8 cellular contexts compared by ENCODE assay signal in the genomic region with DNA sequence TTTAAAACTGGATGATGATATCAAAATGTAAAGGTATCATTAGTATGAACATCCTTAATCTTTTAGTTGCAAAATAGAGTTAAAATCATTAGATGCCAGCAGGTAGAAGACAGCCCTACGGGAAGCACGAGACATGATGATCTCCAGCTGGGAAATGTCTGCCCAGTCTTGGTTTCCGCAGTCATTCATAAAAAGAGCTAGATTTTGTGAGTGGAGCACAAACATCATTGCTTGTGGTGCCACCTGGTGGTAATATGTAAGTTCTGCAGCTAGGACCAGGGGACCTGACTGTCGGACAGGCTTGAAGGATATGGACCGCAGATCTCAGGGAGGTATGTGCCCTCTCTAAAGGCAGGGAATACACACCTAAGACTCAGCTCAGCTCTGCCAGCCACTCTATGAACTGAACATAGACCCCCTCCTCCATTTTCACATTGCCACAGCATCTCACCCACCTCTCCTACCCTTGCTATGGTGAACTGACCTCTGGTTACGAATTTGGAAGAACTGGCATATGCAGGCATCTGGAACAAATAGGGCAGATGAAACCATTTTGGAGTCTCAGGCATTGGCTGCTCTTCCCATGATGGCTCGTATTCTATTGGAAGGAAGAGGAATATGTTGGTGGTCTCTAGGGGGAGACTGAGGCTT. TPM values are rescaled to one million over a fixed set of nuclear protein-coding genes. Genes with fewer than 3 reads are reported as not detected.
DNase-seq lines count a peak whose midpoint lies in the region; ATAC-seq lines count a peak whose summit lies in the region.

No MANE protein-coding gene starts in this region.

- peak overlapping the region; percentile 1 to 97 (median 39); a peak in 14 of 22 replicates for H3K4me2 ChIP-seq in BLaER1 treated with 17β-estradiol and CSF1 and Interleukin-3, amounts not matched to agents 10 nM and 100 nM

- no peak overlapping the region for H3K4me3 ChIP-seq in BLaER1 treated with 17β-estradiol and CSF1 and Interleukin-3, amounts not matched to agents 10 nM and 100 nM

- peaks cover 28 to 35% (median 34%) of the 10 kb centered on the region in 11 experiments for H3K27me3 ChIP-seq in BLaER1 treated with 17β-estradiol and CSF1 and Interleukin-3, amounts not matched to agents 10 nM and 100 nM

- H3K9me3 Mint-ChIP-seq in activated naive CD8-positive, alpha-beta T cell treated with anti-CD3 and anti-CD28 coated beads, Interleukin-2, amount 10 ng/mL, durations not matched to agents 7 days and 5 days = no peaks in the 10 kb centered on the region

- intact Hi-C loops in head of caudate nucleus (cut with DNase I) = loop anchor here (5.0 to 10.0 kb wide), 2 partner anchors 180 to 278 kb away; partner anchors contain the start of gene DYRK3

- peaks cover 0 to 46% (median 27%) of the 10 kb centered on the region in 11 experiments; a peak in 18 of 22 replicates for H4K20me1 ChIP-seq in BLaER1 treated with 17β-estradiol and CSF1 and Interleukin-3, amounts not matched to agents 10 nM and 100 nM

- H3K36me3 ChIP-seq in BLaER1 treated with 17β-estradiol and CSF1 and Interleukin-3, amounts not matched to agents 10 nM and 100 nM = peaks cover 5 to 85% (median 42%) of the 10 kb centered on the region in 11 experiments; a peak in 17 of 22 replicates

- POLR2A ChIA-PET in activated naive CD8-positive, alpha-beta T cell treated with anti-CD3 and anti-CD28 coated beads, Interleukin-2, amount 10 ng/mL, durations not matched to agents 7 days and 5 days (lab: Charles Lee) = interaction anchor here (0.6 to 2.2 kb wide), 5 partner anchors 9 to 198 kb away, joined by 3 to 14 read pairs (median 10); partner anchors contain the start of gene FCMR

- no peak overlapping the region for H3K27ac Mint-ChIP-seq in activated naive CD8-positive, alpha-beta T cell treated with anti-CD3 and anti-CD28 coated beads, Interleukin-2, amount 10 ng/mL, durations not matched to agents 7 days and 5 days

- peak; percentile 54 for ATAC-seq in GM19372 (IDR thresholded peaks at IDR 0.05; ENCODE audit: low read depth, unreplicated experiment)
- ATAC-seq in activated naive CD8-positive, alpha-beta T cell treated with anti-CD3 and anti-CD28 coated beads, Interleukin-2, amount 10 ng/mL, durations not matched to agents 7 days and 5 days (ENCODE audit: low read depth) = peak; percentile 43
- no peak for ATAC-seq in HG02884 (IDR thresholded peaks at IDR 0.05; ENCODE audit: unreplicated experiment)

- H3K36me3 Mint-ChIP-seq in activated naive CD8-positive, alpha-beta T cell treated with anti-CD3 and anti-CD28 coated beads, Interleukin-2, amount 10 ng/mL, durations not matched to agents 7 days and 5 days = peaks cover 48% of the 10 kb centered on the region

- no peaks in the 10 kb centered on the region for H3K27me3 Mint-ChIP-seq in activated naive CD8-positive, alpha-beta T cell treated with anti-CD3 and anti-CD28 coated beads, Interleukin-2, amount 10 ng/mL, durations not matched to agents 7 days and 5 days

- H3K4me1 ChIP-seq in BLaER1 treated with 17β-estradiol and CSF1 and Interleukin-3, amounts not matched to agents 10 nM and 100 nM = peaks cover 67 to 80% (median 72%) of the 10 kb centered on the region in 10 experiments

- H3K4me1 Mint-ChIP-seq in activated naive CD8-positive, alpha-beta T cell treated with anti-CD3 and anti-CD28 coated beads, Interleukin-2, amount 10 ng/mL, durations not matched to agents 7 days and 5 days = peaks cover 57% of the 10 kb centered on the region

- peak overlapping the region in 4 of 11 experiments; percentile 5 to 50 (median 38); a peak in 5 of 22 replicates for H3K27ac ChIP-seq in BLaER1 treated with 17β-estradiol and CSF1 and Interleukin-3, amounts not matched to agents 10 nM and 100 nM

- H3K9me3 ChIP-seq in BLaER1 treated with 17β-estradiol and CSF1 and Interleukin-3, amounts not matched to agents 10 nM and 100 nM (replicated peaks in 1 of 11) = no peaks in the 10 kb centered on the region

- no peak overlapping the region for H3K9ac ChIP-seq in BLaER1 treated with 17β-estradiol and CSF1 and Interleukin-3, amounts not matched to agents 10 nM and 100 nM

- peak; percentile 80 for DNase-seq in NCI-H1105 treated with DMSO at 0.1 percent for 48 hours (lab: John Stamatoyannopoulos, UW)
- peak; percentile 91 for DNase-seq in SK-MEL-5 (ENCODE audit: low read depth, low spot score)
- no peak for DNase-seq in activated naive CD8-positive, alpha-beta T cell treated with anti-CD3 and anti-CD28 coated beads, Interleukin-2, amount 10 ng/mL, durations not matched to agents 7 days and 5 days
- peak in 41 of 42 donors; percentile 13 to 89 (median 70) for DNase-seq in head of caudate nucleus
- peak; percentile 87 for DNase-seq in pons (ENCODE audit: low spot score)

- in situ Hi-C loops in SK-MEL-5 (cut with HindIII; ENCODE audit: low pct_unique_long_range_greater_than_20kb, low sequenced_read_pairs) = no loop called here

- no peak overlapping the region for H3K4me3 Mint-ChIP-seq in activated naive CD8-positive, alpha-beta T cell treated with anti-CD3 and anti-CD28 coated beads, Interleukin-2, amount 10 ng/mL, durations not matched to agents 7 days and 5 days

RNA-seq across cellular contexts. Expression of gene FCMR, which starts 9.2 kb away (rescaled TPM):
- 1.7 and 2.8 TPM in 2 replicates for total RNA-seq in SK-MEL-5 (2014; rRNA removed; shearing (Covaris generic))
- polyA plus RNA-seq in SK-MEL-5 (2015; cell fraction: cytosol; rRNA removed) = 2.2 and 4.8 TPM in 2 replicates
- polyA plus RNA-seq in SK-MEL-5 (2015; cell fraction: nucleus; rRNA removed) = 0.66 and 1.8 TPM in 2 replicates
- 100 to 1,000 TPM; 145 to 159 TPM for total RNA-seq in activated naive CD8-positive, alpha-beta T cell treated with anti-CD3 and anti-CD28 coated beads, Interleukin-2, amount 10 ng/mL, durations not matched to agents 7 days and 5 days

RNA-seq across cellular contexts. Expression of gene IL24, which starts 15.3 kb away (rescaled TPM):
- 0.37 TPM in 1 of 2 replicates, not detected in the other for total RNA-seq in SK-MEL-5 (2014; rRNA removed; shearing (Covaris generic))
- 0.95 TPM in 2 replicates for polyA plus RNA-seq in SK-MEL-5 (2015; cell fraction: cytosol; rRNA removed)
- 0.60 and 5.0 TPM in 2 replicates for polyA plus RNA-seq in SK-MEL-5 (2015; cell fraction: nucleus; rRNA removed)
- not detected for total RNA-seq in activated naive CD8-positive, alpha-beta T cell treated with anti-CD3 and anti-CD28 coated beads, Interleukin-2, amount 10 ng/mL, durations not matched to agents 7 days and 5 days

RNA-seq across cellular contexts. Expression of gene PIGR, which starts 33.7 kb away (rescaled TPM):
- not detected in 2 replicates for total RNA-seq in SK-MEL-5 (2014; rRNA removed; shearing (Covaris generic))
- polyA plus RNA-seq in SK-MEL-5 (2015; cell fraction: cytosol; rRNA removed) = 0.01 TPM in 1 of 2 replicates, not detected in the other
- polyA plus RNA-seq in SK-MEL-5 (2015; cell fraction: nucleus; rRNA removed) = not detected in 2 replicates
- total RNA-seq in activated naive CD8-positive, alpha-beta T cell treated with anti-CD3 and anti-CD28 coated beads, Interleukin-2, amount 10 ng/mL, durations not matched to agents 7 days and 5 days = not detected

RNA-seq across cellular contexts. Expression of gene IL20, which starts 47.1 kb away (rescaled TPM):
- not detected in 2 replicates for total RNA-seq in SK-MEL-5 (2014; rRNA removed; shearing (Covaris generic))
- polyA plus RNA-seq in SK-MEL-5 (2015; cell fraction: cytosol; rRNA removed) = not detected in 2 replicates
- not detected in 2 replicates for polyA plus RNA-seq in SK-MEL-5 (2015; cell fraction: nucleus; rRNA removed)
- not detected for total RNA-seq in activated naive CD8-positive, alpha-beta T cell treated with anti-CD3 and anti-CD28 coated beads, Interleukin-2, amount 10 ng/mL, durations not matched to agents 7 days and 5 days

RNA-seq across cellular contexts. Expression of gene FCAMR, which starts 57.7 kb away (rescaled TPM):
- not detected in 2 replicates for total RNA-seq in SK-MEL-5 (2014; rRNA removed; shearing (Covaris generic))
- not detected in 2 replicates for polyA plus RNA-seq in SK-MEL-5 (2015; cell fraction: cytosol; rRNA removed)
- polyA plus RNA-seq in SK-MEL-5 (2015; cell fraction: nucleus; rRNA removed) = not detected in 2 replicates
- under 1 TPM in 1 of 2 experiments, not detected in 1; 0.22 TPM for total RNA-seq in activated naive CD8-positive, alpha-beta T cell treated with anti-CD3 and anti-CD28 coated beads, Interleukin-2, amount 10 ng/mL, durations not matched to agents 7 days and 5 days

Comparison
In these comparisons a context has a peak if more than half of its experiments do, and no peak if none do; other contexts are left out.
1. RNA of gene FCMR, which starts 9.2 kb away (total RNA-seq): 145 to 159 TPM in activated naive CD8-positive, alpha-beta T cell treated with anti-CD3 and anti-CD28 coated beads, Interleukin-2, amount 10 ng/mL, durations not matched to agents 7 days and 5 days; 1.7 to 2.8 TPM in SK-MEL-5; every median in the first group is over 10 times any median in the second.